ENCODE assay signal across 30 cellular contexts in the genomic region with DNA sequence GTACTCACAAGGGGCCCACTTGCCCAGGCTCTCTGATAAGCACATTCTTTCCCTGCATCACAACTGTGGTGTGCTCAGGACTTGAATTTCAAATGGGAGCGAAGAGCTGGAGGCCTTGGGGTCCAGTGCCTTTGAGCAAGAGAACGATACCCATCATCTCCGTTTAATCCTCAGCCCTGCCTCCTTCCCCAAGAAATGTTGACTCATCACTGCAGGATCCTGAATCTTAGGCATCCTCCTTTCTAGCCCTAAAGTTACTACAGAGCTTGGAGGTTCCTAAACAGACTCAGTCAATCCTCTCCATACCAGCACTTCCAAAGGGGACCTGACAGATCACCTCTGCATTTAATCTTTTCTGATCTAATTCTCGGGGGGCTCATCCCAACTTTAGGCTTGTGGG. TPM values are rescaled to one million over a fixed set of nuclear protein-coding genes. Genes with fewer than 3 reads are reported as not detected.
"Had no signal": no experiment of that assay in that cellular context is flagged by ENCODE, and none has a peak within 500 bp of the region (broad histone marks: within the 10 kb centered on the region; RNA-seq: fewer than 3 reads in every experiment).

No MANE protein-coding gene starts in this region.

- DNase-seq: dorsolateral prefrontal cortex; effector CD4-positive, alpha-beta T cell; foreskin fibroblast; gastrocnemius medialis; head of caudate nucleus; left ventricle myocardium superior; lower lobe of right lung; naive thymus-derived CD8-positive, alpha-beta T cell; nephron progenitor cell; nucleus accumbens; stimulated activated CD4-positive, alpha-beta T cell treated with anti-CD3 and anti-CD28 coated beads, Interleukin-12 subunit alpha, Interleukin-12 subunit beta, amount 100 ng/mL, for 4 hours; stimulated activated CD4-positive, alpha-beta T cell treated with anti-CD3 and anti-CD28 coated beads, Interleukin-1b, Interleukin-23, amount 100 ng/mL, for 48 hours; stimulated activated CD4-positive, alpha-beta T cell treated with anti-CD3 and anti-CD28 coated beads, Interleukin-4, amount 100 ng/mL, for 1 hour; stimulated activated CD8-positive, alpha-beta memory T cell treated with anti-CD3 and anti-CD28 coated beads, Interleukin-4, amount 100 ng/mL, for 48 hours; stimulated activated naive CD4-positive, alpha-beta T cell; stomach; thyroid gland had no signal

- ATAC-seq: esophagus mucosa; gastrocnemius medialis; left ventricle myocardium superior; lower lobe of right lung; naive thymus-derived CD8-positive, alpha-beta T cell; sciatic nerve had no signal

RNA-seq across cellular contexts. Expression of gene PRG2, which starts 3.8 kb away (rescaled TPM):
- total RNA-seq: esophagus mucosa; gastrocnemius medialis; glomerular endothelial cell; left ventricle myocardium superior; lower lobe of right lung; myocyte; naive thymus-derived CD8-positive, alpha-beta T cell; osteocyte; right atrium auricular region; sciatic nerve; smooth muscle cell; temporal lobe; vagina had no signal

RNA-seq across cellular contexts. Expression of gene PRG3, which starts 13.3 kb away (rescaled TPM):
- total RNA-seq: dorsolateral prefrontal cortex; esophagus mucosa; gastrocnemius medialis; glomerular endothelial cell; left ventricle myocardium superior; lower lobe of right lung; mesenteric fat pad; myocyte; naive thymus-derived CD8-positive, alpha-beta T cell; osteocyte; prostate gland; right atrium auricular region; sciatic nerve; smooth muscle cell; stomach; subcutaneous adipose tissue; temporal lobe; thyroid gland; ureter; vagina had no signal

RNA-seq across cellular contexts. Expression of gene P2RX3, which starts 56.1 kb away (rescaled TPM):
- total RNA-seq: esophagus mucosa; gastrocnemius medialis; glomerular endothelial cell; lower lobe of right lung; mesenteric fat pad; myocyte; naive thymus-derived CD8-positive, alpha-beta T cell; osteocyte; sciatic nerve; smooth muscle cell; temporal lobe; thyroid gland; vagina had no signal
